In genomic region chr2:47618272-47618552, GRCh38 we compare ENCODE assay signal across 23 cellular contexts. TPM values are rescaled to one million over a fixed set of nuclear protein-coding genes. Genes with fewer than 3 reads are reported as not detected.
"Had no signal": no experiment of that assay in that cellular context is flagged by ENCODE, and none has a peak within 500 bp of the region (broad histone marks: within the 10 kb centered on the region; RNA-seq: fewer than 3 reads in every experiment).

No MANE protein-coding gene starts in this region.

- H3K4me3 ChIP-seq: left ventricle myocardium inferior, lower lobe of right lung, stomach, thoracic aorta, upper lobe of left lung, uterus had no signal

- H3K27ac ChIP-seq: foreskin keratinocyte, left ventricle myocardium inferior, lower lobe of right lung, neutrophil, stomach, thoracic aorta, upper lobe of left lung, uterus had no signal

- H3K4me3 Mint-ChIP-seq: dendritic cell treated with granulocyte-macrophage colony-stimulating factor and Interleukin-4, amounts not matched to agents 40 ng/mL and 50 ng/mL, for 4 days; memory B cell; natural killer cell treated with Interleukin-12 subunit alpha and Interleukin-12 subunit beta and Interleukin-15 and Interleukin-18, amount 100 ng/mL, for 72 hours had no signal

- H3K9me3 ChIP-seq: left ventricle myocardium inferior, lower lobe of right lung, neutrophil, stomach, thoracic aorta, upper lobe of left lung, uterus had no signal

- H3K9me3 Mint-ChIP-seq: dendritic cell treated with granulocyte-macrophage colony-stimulating factor and Interleukin-4, amounts not matched to agents 40 ng/mL and 50 ng/mL, for 4 days; memory B cell; natural killer cell treated with Interleukin-12 subunit alpha and Interleukin-12 subunit beta and Interleukin-15 and Interleukin-18, amount 100 ng/mL, for 72 hours had no signal

- H3K27me3 ChIP-seq: neutrophil, stomach, upper lobe of left lung, uterus had no signal

- ATAC-seq: foreskin keratinocyte, left cardiac atrium, lower lobe of right lung, right cardiac atrium had no signal

- H3K27ac Mint-ChIP-seq: dendritic cell treated with granulocyte-macrophage colony-stimulating factor and Interleukin-4, amounts not matched to agents 40 ng/mL and 50 ng/mL, for 4 days; memory B cell; natural killer cell treated with Interleukin-12 subunit alpha and Interleukin-12 subunit beta and Interleukin-15 and Interleukin-18, amount 100 ng/mL, for 72 hours had no signal

- H3K4me1 ChIP-seq: foreskin keratinocyte, left ventricle myocardium inferior, lower lobe of right lung, stomach, upper lobe of left lung, uterus had no signal

- DNase-seq: erythroblast; foreskin keratinocyte; kidney; left cardiac atrium; left ventricle myocardium inferior; lower lobe of right lung; midbrain; right cardiac atrium; stimulated activated CD4-positive, alpha-beta T cell treated with anti-CD3 and anti-CD28 coated beads, Interleukin-15, amount 100 ng/mL, for 24 hours; stimulated activated CD4-positive, alpha-beta T cell treated with anti-CD3 and anti-CD28 coated beads, Interleukin-1b, Interleukin-23, amount 100 ng/mL, for 48 hours; stimulated activated CD4-positive, alpha-beta T cell treated with anti-CD3 and anti-CD28 coated beads, Interleukin-4, amount 100 ng/mL, for 24 hours; stimulated activated naive CD4-positive, alpha-beta T cell; stomach; substantia nigra; uterus had no signal

- H3K36me3 ChIP-seq: left ventricle myocardium inferior, lower lobe of right lung, neutrophil, stomach, thoracic aorta, upper lobe of left lung, uterus had no signal

- H3K36me3 Mint-ChIP-seq: memory B cell; natural killer cell treated with Interleukin-12 subunit alpha and Interleukin-12 subunit beta and Interleukin-15 and Interleukin-18, amount 100 ng/mL, for 72 hours had no signal

RNA-seq across cellular contexts. Expression of gene KCNK12, which starts 47.4 kb away (rescaled TPM):
- total RNA-seq: endothelial cell of umbilical vein, foreskin keratinocyte, left cardiac atrium, lower lobe of right lung, osteocyte, right cardiac atrium, thoracic aorta had no signal
- polyA plus RNA-seq: endothelial cell of umbilical vein, foreskin keratinocyte had no signal
